In genomic region chr6:26312501-26313390, GRCh38 we compare ENCODE assay signal across 2 cellular contexts.
TF ChIP-seq lines count a peak whose summit lies in the region.

No MANE protein-coding gene starts in this region.

TF ChIP-seq in HCT116, 20 proteins besides CTCF, POLR2A, EP300 and RAD21 (continued from another document):
- TF ChIP-seq CBX3 (IDR thresholded peaks at IDR 0.05; ENCODE audit: low read depth) (peak; percentile 74), MAX (IDR thresholded peaks at IDR 0.05) (no peak), EZH2 (IDR thresholded peaks at IDR 0.05) (no peak), TCF7L2 (IDR thresholded peaks at IDR 0.05; ENCODE audit: borderline replicate concordance, extremely low read depth, insufficient read depth, insufficient read length) (no peak), ELF1 (IDR thresholded peaks at IDR 0.05; ENCODE audit: borderline replicate concordance, low read depth) (no peak), YY1 (IDR thresholded peaks at IDR 0.05; ENCODE audit: extremely low read depth, insufficient replicate concordance, low read depth, low read length) (peak; percentile 35), EZH2phosphoT487 (IDR thresholded peaks at IDR 0.05; ENCODE audit: borderline replicate concordance) (no peak), SRF (IDR thresholded peaks at IDR 0.05; ENCODE audit: low read depth) (no peak; the same call in 1 of the 2 replicates), ZBTB33 (IDR thresholded peaks at IDR 0.05; ENCODE audit: extremely low read depth, insufficient replicate concordance, low read length) (peak; percentile 67), REST (IDR thresholded peaks at IDR 0.05; ENCODE audit: low read depth) (no peak), POLR2AphosphoS5 (IDR thresholded peaks at IDR 0.05; ENCODE audit: low read depth, low read length) (peak; percentile 28; the same call in 1 of the 2 replicates), EGR1 (IDR thresholded peaks at IDR 0.05; ENCODE audit: low read depth) (no peak), SIN3A (IDR thresholded peaks at IDR 0.05; ENCODE audit: low read depth) (no peak), ZFX (IDR thresholded peaks at IDR 0.05) (no peak), JUND (IDR thresholded peaks at IDR 0.05) (0 out of 2 replicates have a peak, but pooled peaks have one; percentile 13), CEBPB (IDR thresholded peaks at IDR 0.05; ENCODE audit: low read depth) (peak; percentile 43), SP1 (IDR thresholded peaks at IDR 0.05; ENCODE audit: low read depth) (no peak), ZNF274 (IDR thresholded peaks at IDR 0.05; ENCODE audit: low read depth, low read length) (no peak)

TF ChIP-seq in K562, 482 proteins besides CTCF, POLR2A, EP300 and RAD21 (continued from another document and continues in another):
- TF ChIP-seq ZBTB26 (CRISPR knock-in tag; IDR thresholded peaks at IDR 0.05) = no peak
- peak; percentile 96 for TF ChIP-seq ETS1 (conservative IDR thresholded peaks at IDR 0.05; ENCODE audit: control insufficient read depth, low read depth, low read length)
- no peak for TF ChIP-seq NFYB (IDR thresholded peaks at IDR 0.05; ENCODE audit: extremely low read depth, insufficient read length)
- no peak for TF ChIP-seq ELF4 (CRISPR knock-in tag; IDR thresholded peaks at IDR 0.05)
- no peak for TF ChIP-seq TSHZ1 (CRISPR knock-in tag; IDR thresholded peaks at IDR 0.05)
- 0 out of 2 replicates have a peak, but pooled peaks have one; percentile 36 for TF ChIP-seq ZNF41 (CRISPR knock-in tag; conservative IDR thresholded peaks at IDR 0.05)
- TF ChIP-seq ZNF408 (CRISPR knock-in tag; IDR thresholded peaks at IDR 0.05; ENCODE audit: low read depth) = no peak
- TF ChIP-seq SIX5 (IDR thresholded peaks at IDR 0.05; ENCODE audit: borderline replicate concordance in 1 of 2, insufficient read depth in 1 of 2, low read depth in 1 of 2, low read length in 2 of 2) = no peak
- TF ChIP-seq HDAC1 (IDR thresholded peaks at IDR 0.05) = peak in 1 of 2 experiments; percentile 90; a peak in 2 of 4 replicates
- TF ChIP-seq MED1 (CRISPR knock-in tag; IDR thresholded peaks at IDR 0.05; ENCODE audit: borderline replicate concordance) = no peak
- TF ChIP-seq DACH1 (IDR thresholded peaks at IDR 0.05; ENCODE audit: partially characterized antibody) = peak; percentile 48
- no peak for TF ChIP-seq TFE3 (CRISPR knock-in tag; IDR thresholded peaks at IDR 0.05)
- TF ChIP-seq CSDE1 (IDR thresholded peaks at IDR 0.05) = peak in 1 of 2 experiments; percentile 75; a peak in 2 of 4 replicates
- peak; percentile 43; the same call in 1 of the 2 replicates for TF ChIP-seq ATF3 (IDR thresholded peaks at IDR 0.05)
- peak; percentile 73; the same call in 1 of the 2 replicates for TF ChIP-seq ATF3 (CRISPR knock-in tag; conservative IDR thresholded peaks at IDR 0.05)
- no peak for TF ChIP-seq SMAD3 (CRISPR knock-in tag; conservative IDR thresholded peaks at IDR 0.05)
- TF ChIP-seq RFX7 (CRISPR knock-in tag; IDR thresholded peaks at IDR 0.05) = no peak
- TF ChIP-seq NCOA1 (IDR thresholded peaks at IDR 0.05; ENCODE audit: low read depth) = 0 out of 2 replicates have a peak, but pooled peaks have one; percentile 15
- 0 out of 2 replicates have a peak, but pooled peaks have one; percentile 1 for TF ChIP-seq MAFF (IDR thresholded peaks at IDR 0.05; ENCODE audit: low read length)
- TF ChIP-seq ZNF707 (CRISPR knock-in tag; conservative IDR thresholded peaks at IDR 0.05) = 0 out of 2 replicates have a peak, but pooled peaks have one; percentile 9
- peak; percentile 58; the same call in 1 of the 2 replicates for TF ChIP-seq NBN (IDR thresholded peaks at IDR 0.05; ENCODE audit: low read depth)
- no peak for TF ChIP-seq WHSC1 (IDR thresholded peaks at IDR 0.05; ENCODE audit: low read length)
- no peak for TF ChIP-seq ZNF277 (CRISPR knock-in tag; IDR thresholded peaks at IDR 0.05; ENCODE audit: borderline replicate concordance)
- TF ChIP-seq ARID3A (IDR thresholded peaks at IDR 0.05; ENCODE audit: borderline replicate concordance, low read depth, low read length) = peak; percentile 13; the same call in 1 of the 2 replicates
- no peak for TF ChIP-seq SLC30A9 (CRISPR knock-in tag; IDR thresholded peaks at IDR 0.05)
- no peak for TF ChIP-seq SMC3 (conservative IDR thresholded peaks at IDR 0.05; ENCODE audit: insufficient read depth, low read depth, low read length)
- TF ChIP-seq BRF1 (IDR thresholded peaks at IDR 0.05; ENCODE audit: borderline replicate concordance, extremely low read depth, insufficient read length) = peak; percentile 63
- TF ChIP-seq HES1 (IDR thresholded peaks at IDR 0.05; ENCODE audit: low read depth) = peak; percentile 47
- TF ChIP-seq ZNF436 (CRISPR knock-in tag; IDR thresholded peaks at IDR 0.05) = no peak
- TF ChIP-seq ZNF445 (CRISPR knock-in tag; IDR thresholded peaks at IDR 0.05; ENCODE audit: low read depth) = no peak
- TF ChIP-seq NFIC (IDR thresholded peaks at IDR 0.05) = peak; percentile 78
- no peak for TF ChIP-seq FOXM1 (IDR thresholded peaks at IDR 0.05; ENCODE audit: low read depth)
- no peak for TF ChIP-seq FOXM1 (CRISPR knock-in tag; IDR thresholded peaks at IDR 0.05; ENCODE audit: low read depth)
- no peak for TF ChIP-seq ZBTB2 (IDR thresholded peaks at IDR 0.05)
- peak; percentile 36 to 71 for TF ChIP-seq NCOA2 (IDR thresholded peaks at IDR 0.05; ENCODE audit: partially characterized antibody in 2 of 2)
- TF ChIP-seq ZFX (CRISPR knock-in tag; IDR thresholded peaks at IDR 0.05) = peak; percentile 46; the same call in 1 of the 2 replicates
- TF ChIP-seq ZBTB33 (CRISPR knock-in tag; IDR thresholded peaks at IDR 0.05) = 0 out of 2 replicates have a peak, but pooled peaks have one; percentile 39
- TF ChIP-seq RHOXF2B (CRISPR knock-in tag; conservative IDR thresholded peaks at IDR 0.05) = no peak
- TF ChIP-seq POLR2AphosphoS5 (IDR thresholded peaks at IDR 0.05; ENCODE audit: control insufficient read depth, insufficient read depth, low read depth, low read length) = no peak
- peak; percentile 71; the same call in 1 of the 2 replicates for TF ChIP-seq TARDBP (IDR thresholded peaks at IDR 0.05)
